Comparison of ENCODE assay signal across 18 cellular contexts in the genomic region with DNA sequence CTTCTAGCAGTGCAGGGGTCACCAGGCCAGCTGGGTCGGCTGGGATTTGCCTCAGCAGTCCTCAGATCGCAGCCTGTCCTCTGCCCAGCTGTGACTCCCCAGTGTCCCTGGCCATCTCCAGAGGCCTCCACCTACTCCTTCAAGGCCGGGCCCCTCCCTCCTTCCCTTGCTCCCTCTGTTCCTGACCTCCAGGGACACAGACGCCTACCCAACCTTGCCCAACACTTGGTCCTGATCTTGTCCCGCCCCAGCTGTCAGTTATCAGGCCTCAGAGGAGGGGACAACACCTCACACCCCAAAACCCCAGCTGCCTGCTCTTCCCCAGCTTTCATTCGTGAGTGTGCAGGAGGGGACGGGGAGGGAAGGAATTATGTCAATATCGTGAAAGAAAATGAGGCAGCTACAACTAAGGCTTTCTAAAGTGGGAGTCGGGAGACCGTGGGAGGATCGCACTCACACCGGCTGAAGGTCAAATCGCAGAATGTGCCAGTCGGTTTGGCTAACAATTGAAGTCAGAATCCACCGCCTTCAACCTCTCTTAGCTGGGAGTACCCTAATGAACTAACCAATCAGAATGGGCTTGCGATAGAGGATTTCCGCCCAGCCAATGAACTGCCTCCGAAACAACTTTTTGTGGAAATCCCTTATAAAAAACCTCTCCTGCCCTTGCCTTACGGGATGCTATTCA. TPM values are rescaled to one million over a fixed set of nuclear protein-coding genes. Genes with fewer than 3 reads are reported as not detected.
DNase-seq lines count a peak whose midpoint lies in the region; ATAC-seq and TF ChIP-seq lines count a peak whose summit lies in the region.
"Had no signal": no experiment of that assay in that cellular context is flagged by ENCODE, and none has a peak within 500 bp of the region (broad histone marks: within the 10 kb centered on the region; RNA-seq: fewer than 3 reads in every experiment).

No MANE protein-coding gene starts in this region.

- no peak overlapping the region for H2AK5ac ChIP-seq in IMR-90 (ENCODE audit: low read depth, low read length)

- H4K5ac ChIP-seq in IMR-90 (ENCODE audit: low read depth, low read length) = no peak overlapping the region

- ATAC-seq in CD4-positive, CD25-positive, alpha-beta regulatory T cell (ENCODE audit: low read depth in 2 of 2) = no peak
- ATAC-seq in IMR-90 (ENCODE audit: low read depth) (no peak), GM18907 (IDR thresholded peaks at IDR 0.05; ENCODE audit: unreplicated experiment) (no peak), HG02973 (IDR thresholded peaks at IDR 0.05; ENCODE audit: unreplicated experiment) (no peak)

- H3K18ac ChIP-seq in IMR-90 (ENCODE audit: low read depth, low read length) = no peak overlapping the region

- intact Hi-C loops in IMR-90 (cut with micrococcal nuclease) = no loop called here

- H3K4ac ChIP-seq in IMR-90 (ENCODE audit: low read depth, low read length) = no peak overlapping the region

- H3K9ac ChIP-seq in IMR-90 (ENCODE audit: low read depth, low read length) = no peak overlapping the region

- no peak overlapping the region for H2BK15ac ChIP-seq in IMR-90 (ENCODE audit: low read depth, low read length)

- peaks cover 0 to 2% (median 0%) of the 10 kb centered on the region in 7 donors for H3K9me3 Mint-ChIP-seq in CD4-positive, CD25-positive, alpha-beta regulatory T cell

- H3K56ac ChIP-seq in IMR-90 (ENCODE audit: extremely low read depth, insufficient read depth, low read length) = no peak overlapping the region

- peaks cover 0 to 2% (median 0%) of the 10 kb centered on the region in 4 donors for H3K4me1 Mint-ChIP-seq in CD4-positive, CD25-positive, alpha-beta regulatory T cell

- no peak overlapping the region for H3K27ac ChIP-seq in CD4-positive, CD25-positive, alpha-beta regulatory T cell (ENCODE audit: insufficient read depth, low read length, poor library complexity, severe bottlenecking)
- H3K27ac ChIP-seq in IMR-90 (ENCODE audit: insufficient read depth, low read length) (no peak overlapping the region), iPS DF 6.9 (ENCODE audit: low read length) (no peak overlapping the region)
- H3K27ac ChIP-seq: A549 had no signal

- H3K27me3 ChIP-seq in CD4-positive, CD25-positive, alpha-beta regulatory T cell (ENCODE audit: control insufficient read depth, insufficient read depth, low read length) = peaks cover 3% of the 10 kb centered on the region
- H3K27me3 ChIP-seq in IMR-90 (ENCODE audit: control insufficient read depth, insufficient read depth, low read length) (peaks cover 9% of the 10 kb centered on the region; the same call in 1 of the 2 replicates), iPS DF 6.9 (ENCODE audit: control insufficient read depth, insufficient read depth, low read length) (no peaks in the 10 kb centered on the region), neuron (ENCODE audit: insufficient read depth, low read length) (no peaks in the 10 kb centered on the region)

- no peak overlapping the region for H3K4me3 ChIP-seq in CD4-positive, CD25-positive, alpha-beta regulatory T cell (ENCODE audit: low read depth, low read length)
- H3K4me3 ChIP-seq in IMR-90 (ENCODE audit: insufficient read depth, low read depth, low read length) (no peak overlapping the region), iPS DF 6.9 (ENCODE audit: low read length) (no peak overlapping the region), neuron (ENCODE audit: low read length) (peak overlapping the region; percentile 29)
- H3K4me3 ChIP-seq: A549 had no signal

- 48% methylated on average over 5 of the region's 19 CpGs; no CpG with 5 or more reads in 1 of the 2 experiments for WGBS in IMR-90 (ENCODE audit: extremely low coverage in 2 of 2, insufficient read length in 1 of 2), 2 experiments
- WGBS in iPS DF 6.9 (ENCODE audit: insufficient coverage, insufficient read length) = no CpG with 5 or more reads among the region's 19 CpGs

- H4K20me1 ChIP-seq in IMR-90 (ENCODE audit: insufficient read depth, low read length) = no peaks in the 10 kb centered on the region

- no peak overlapping the region for H3K4me3 Mint-ChIP-seq in CD4-positive, CD25-positive, alpha-beta regulatory T cell

- H3K4me1 ChIP-seq in CD4-positive, CD25-positive, alpha-beta regulatory T cell (ENCODE audit: control insufficient read depth, insufficient read depth, low read length, poor library complexity, severe bottlenecking) = no peaks in the 10 kb centered on the region
- H3K4me1 ChIP-seq in IMR-90 (ENCODE audit: control insufficient read depth, insufficient read depth, low read length) (no peaks in the 10 kb centered on the region; the same call in 1 of the 2 replicates), iPS DF 6.9 (ENCODE audit: control insufficient read depth, insufficient read depth, low read length) (no peaks in the 10 kb centered on the region; the same call in 1 of the 2 replicates), neuron (ENCODE audit: insufficient read depth, low read length) (peaks cover 8% of the 10 kb centered on the region)
- H3K4me1 ChIP-seq: A549 had no signal

- no peaks in the 10 kb centered on the region for H3K79me1 ChIP-seq in IMR-90 (ENCODE audit: low read depth in 1 of 2, low read length in 2 of 2)

- no peak overlapping the region for H2BK120ac ChIP-seq in IMR-90 (ENCODE audit: low read depth, low read length)

- peak overlapping the region; percentile 28 to 64 (median 55) for H3K27ac Mint-ChIP-seq in CD4-positive, CD25-positive, alpha-beta regulatory T cell

- TF ChIP-seq POLR2A in IMR-90 (IDR thresholded peaks at IDR 0.05; ENCODE audit: low read depth, low read length) = no peak

- no peaks in the 10 kb centered on the region for H3K9me3 ChIP-seq in CD4-positive, CD25-positive, alpha-beta regulatory T cell (ENCODE audit: control insufficient read depth in 2 of 2, low read length in 2 of 2)
- no peaks in the 10 kb centered on the region for H3K9me3 ChIP-seq in IMR-90 (ENCODE audit: control insufficient read depth, insufficient read depth, low read length)
- H3K9me3 ChIP-seq in iPS DF 6.9 (ENCODE audit: control insufficient read depth, insufficient read depth, low read length) = no peaks in the 10 kb centered on the region
- H3K9me3 ChIP-seq in neuron (ENCODE audit: low read length) = no peaks in the 10 kb centered on the region
- H3K9me3 ChIP-seq: A549 had no signal

- DNase-seq in CD4-positive, CD25-positive, alpha-beta regulatory T cell = no peak
- DNase-seq in IMR-90 = no peak
- peak; percentile 50 for DNase-seq in iPS DF 6.9 (ENCODE audit: low read depth, low spot score)
- no peak for DNase-seq in GM10266 (ENCODE audit: extremely low spot score)
- DNase-seq: AML-193, DMS53, GOT3, NCI-H1436, NCI-H2029 treated with DMSO at 0.1 percent for 48 hours, NCI-H510A, NCI-H82, SIG-M5 had no signal

- no peaks in the 10 kb centered on the region for H3K36me3 Mint-ChIP-seq in CD4-positive, CD25-positive, alpha-beta regulatory T cell

- CTCF ChIA-PET in IMR-90 (lab: Yijun Ruan, JAX) = no interaction called here

- H3K36me3 ChIP-seq in CD4-positive, CD25-positive, alpha-beta regulatory T cell (ENCODE audit: control insufficient read depth, insufficient read depth, low read length) = no peaks in the 10 kb centered on the region
- H3K36me3 ChIP-seq in IMR-90 (ENCODE audit: control insufficient read depth, insufficient read depth, low read length) (no peaks in the 10 kb centered on the region), iPS DF 6.9 (ENCODE audit: control insufficient read depth, insufficient read depth, low read length) (no peaks in the 10 kb centered on the region), neuron (ENCODE audit: insufficient read depth, low read length) (no peaks in the 10 kb centered on the region)

- no peak overlapping the region for H3K4me2 ChIP-seq in IMR-90 (ENCODE audit: low read depth, low read length)
- H3K4me2 ChIP-seq: A549 had no signal

- no peak overlapping the region for H2BK5ac ChIP-seq in IMR-90 (ENCODE audit: low read depth, low read length, poor library complexity, severe bottlenecking)

- no peak overlapping the region for H2AFZ ChIP-seq in IMR-90 (replicated peaks; ENCODE audit: low read length, poor library complexity)
- peak overlapping the region; percentile 29 for H2AFZ ChIP-seq in neuron (ENCODE audit: low read depth, low read length)

- TF ChIP-seq CTCF in IMR-90 (conservative IDR thresholded peaks at IDR 0.05; ENCODE audit: low read depth, low read length) = no peak
- TF ChIP-seq CTCF in GM10266 (IDR thresholded peaks at IDR 0.05; ENCODE audit: control insufficient read depth, insufficient read depth, low read depth, missing control alignments) = no peak

- no peaks in the 10 kb centered on the region for H3K9me1 ChIP-seq in IMR-90 (ENCODE audit: insufficient read depth, low read length)

- POLR2A ChIA-PET in IMR-90 (lab: Charles Lee; ENCODE audit: unreplicated experiment) = no interaction called here

- dilution Hi-C loops in IMR-90 (cut with HindIII; ENCODE audit: low sequenced_read_pairs, unreplicated experiment) = no loop called here

- no peak overlapping the region for H2BK20ac ChIP-seq in IMR-90 (ENCODE audit: low read depth, low read length)

- no peak overlapping the region for H3K14ac ChIP-seq in IMR-90 (replicated peaks; ENCODE audit: low read depth, low read length)

- no peak overlapping the region for H4K91ac ChIP-seq in IMR-90 (ENCODE audit: insufficient read depth, low read depth, low read length)

- H4K8ac ChIP-seq in IMR-90 (ENCODE audit: low read depth in 2 of 2, low read length in 2 of 2) = no peak overlapping the region

- in situ Hi-C loops in IMR-90 (cut with MboI; ENCODE audit: low sequenced_read_pairs) = no loop called here

- TF ChIP-seq RAD21 in IMR-90 (IDR thresholded peaks at IDR 0.05; ENCODE audit: low read length) = no peak

- H2AK9ac ChIP-seq in IMR-90 (replicated peaks; ENCODE audit: low read depth, low read length, poor library complexity) = peak overlapping the region; percentile 24

- no TSS peak for BruUV-seq in IMR-90 (replicated peaks; lab: Mats Ljungman, UMichigan)

- no peak overlapping the region for H3K23ac ChIP-seq in IMR-90 (ENCODE audit: low read depth, low read length)

- H3K27me3 Mint-ChIP-seq in CD4-positive, CD25-positive, alpha-beta regulatory T cell = peaks cover 36% of the 10 kb centered on the region

RNA-seq across cellular contexts. Expression of gene PLBD2, which starts 9.4 kb away (rescaled TPM):
- total RNA-seq in CD4-positive, CD25-positive, alpha-beta regulatory T cell = 14.4 TPM
- 1 to 10 TPM; 4.9 to 7.0 (median 6.2) TPM for polyA plus RNA-seq in CD4-positive, CD25-positive, alpha-beta regulatory T cell
- 7.3 and 8.1 TPM in 2 replicates for total RNA-seq in IMR-90 (2012; rRNA removed)
- 37.1 and 44.5 TPM in 2 replicates for polyA plus RNA-seq in IMR-90 (2012; rRNA removed)
- polyA plus RNA-seq in IMR-90 (2012; cell fraction: cytosol; rRNA removed) = 29.3 and 37.5 TPM in 2 replicates
- 12.4 and 18.7 TPM in 2 replicates for polyA plus RNA-seq in IMR-90 (2012; cell fraction: nucleus; rRNA removed; ENCODE audit: low replicate concordance)

RNA-seq across cellular contexts. Expression of gene SLC8B1, which starts 14.1 kb away (rescaled TPM):
- total RNA-seq in CD4-positive, CD25-positive, alpha-beta regulatory T cell = 77.8 TPM
- polyA plus RNA-seq in CD4-positive, CD25-positive, alpha-beta regulatory T cell = 10 to 100 TPM; 47.4 to 95.0 (median 66.1) TPM
- total RNA-seq in IMR-90 (2012; rRNA removed) = 4.1 and 5.0 TPM in 2 replicates
- 9.7 and 10.2 TPM in 2 replicates for polyA plus RNA-seq in IMR-90 (2012; rRNA removed)
- 12.0 and 13.9 TPM in 2 replicates for polyA plus RNA-seq in IMR-90 (2012; cell fraction: cytosol; rRNA removed)
- polyA plus RNA-seq in IMR-90 (2012; cell fraction: nucleus; rRNA removed; ENCODE audit: low replicate concordance) = 31.3 and 40.1 TPM in 2 replicates

RNA-seq across cellular contexts. Expression of gene SDS, which starts 54.7 kb away (rescaled TPM):
- not detected for total RNA-seq in CD4-positive, CD25-positive, alpha-beta regulatory T cell
- not detected for polyA plus RNA-seq in CD4-positive, CD25-positive, alpha-beta regulatory T cell
- total RNA-seq in IMR-90 (2012; rRNA removed) = not detected in 2 replicates
- polyA plus RNA-seq in IMR-90 (2012; rRNA removed) = not detected in 2 replicates
- polyA plus RNA-seq in IMR-90 (2012; cell fraction: cytosol; rRNA removed) = not detected in 2 replicates
- polyA plus RNA-seq in IMR-90 (2012; cell fraction: nucleus; rRNA removed; ENCODE audit: low replicate concordance) = not detected in 2 replicates
- total RNA-seq: HT-29, RPMI7951 had no signal

Comparison
In these comparisons a context has a peak if more than half of its experiments do, and no peak if none do; other contexts are left out.
1. RNA of gene SLC8B1, which starts 14.1 kb away (total RNA-seq): 77.8 TPM in CD4-positive, CD25-positive, alpha-beta regulatory T cell (single experiment); 4.1 to 5.0 TPM in IMR-90; every median in the first group is over 10 times any median in the second.